In the genomic region with DNA sequence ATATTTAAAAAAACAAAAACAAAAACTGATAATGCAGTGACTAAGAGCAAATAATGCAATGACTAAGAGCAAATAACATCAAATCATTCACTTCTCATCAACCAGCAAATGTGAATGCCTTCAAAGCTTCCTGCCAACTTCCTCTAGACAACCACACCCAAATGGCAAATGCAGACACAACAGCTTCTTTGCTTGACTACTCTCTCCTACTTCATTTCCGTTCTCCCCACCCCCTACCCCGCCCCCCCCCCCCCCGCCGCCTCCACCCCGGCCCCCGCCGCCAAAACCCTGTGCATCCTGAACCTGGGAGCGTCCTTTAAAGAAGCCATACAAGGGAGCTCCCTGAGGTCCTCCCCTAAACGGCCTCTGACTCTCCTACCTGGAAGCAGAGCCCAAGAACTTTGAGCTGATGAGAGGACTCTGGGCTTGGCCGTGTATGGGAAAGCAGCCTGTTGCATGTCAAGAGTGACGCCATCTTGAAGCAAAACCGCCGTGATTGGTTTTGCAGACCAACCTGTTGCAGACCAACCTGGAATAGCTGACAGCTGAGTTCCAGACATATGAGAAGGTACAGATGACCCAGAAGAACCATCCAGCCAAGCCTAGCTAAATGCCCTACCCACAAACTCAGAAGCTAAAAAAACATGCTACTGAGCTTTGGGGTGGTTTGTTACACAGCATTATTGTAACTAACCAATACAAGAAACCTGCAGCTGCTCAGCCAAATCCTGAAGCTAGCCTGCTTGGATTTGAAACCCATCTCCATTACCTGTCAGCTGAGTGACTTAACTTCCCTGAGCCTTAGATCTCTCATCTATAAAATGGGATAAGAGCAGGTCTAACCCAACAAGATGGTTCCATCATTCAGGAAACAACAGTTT, we compare ENCODE assay signal across 10 cellular contexts. TPM values are rescaled to one million over a fixed set of nuclear protein-coding genes. Genes with fewer than 3 reads are reported as not detected.
DNase-seq lines count a peak whose midpoint lies in the region; ATAC-seq, FAIRE-seq and TF ChIP-seq lines count a peak whose summit lies in the region.
"Had no signal": no experiment of that assay in that cellular context is flagged by ENCODE, and none has a peak within 500 bp of the region (broad histone marks: within the 10 kb centered on the region; RNA-seq: fewer than 3 reads in every experiment).

No MANE protein-coding gene starts in this region.

- H3K4me3 ChIP-seq in Peyer's patch = no peak overlapping the region
- H3K4me3 ChIP-seq in tibial nerve = no peak overlapping the region
- H3K4me3 ChIP-seq in dorsolateral prefrontal cortex = no peak overlapping the region

- WGBS in tibial nerve, 2 donors = 63 to 67% methylated on average over 12 to 13 of the region's 13 CpGs

- H3K9me3 ChIP-seq in Peyer's patch (no peaks in the 10 kb centered on the region), tibial nerve (no peaks in the 10 kb centered on the region)

- no peaks in the 10 kb centered on the region for H3K27me3 Mint-ChIP-seq in activated naive CD8-positive, alpha-beta T cell treated with anti-CD3 and anti-CD28 coated beads, Interleukin-2, amount 10 ng/mL, durations not matched to agents 7 days and 5 days
- H3K27me3 Mint-ChIP-seq in natural killer cell treated with Interleukin-12 subunit alpha and Interleukin-12 subunit beta and Interleukin-15 and Interleukin-18, amount 100 ng/mL, for 72 hours = no peaks in the 10 kb centered on the region

- H3K36me3 Mint-ChIP-seq in activated naive CD8-positive, alpha-beta T cell treated with anti-CD3 and anti-CD28 coated beads, Interleukin-2, amount 10 ng/mL, durations not matched to agents 7 days and 5 days = no peaks in the 10 kb centered on the region
- H3K36me3 Mint-ChIP-seq in natural killer cell treated with Interleukin-12 subunit alpha and Interleukin-12 subunit beta and Interleukin-15 and Interleukin-18, amount 100 ng/mL, for 72 hours = no peaks in the 10 kb centered on the region

- peaks cover 1% of the 10 kb centered on the region for H3K9me3 Mint-ChIP-seq in activated naive CD8-positive, alpha-beta T cell treated with anti-CD3 and anti-CD28 coated beads, Interleukin-2, amount 10 ng/mL, durations not matched to agents 7 days and 5 days
- H3K9me3 Mint-ChIP-seq in natural killer cell treated with Interleukin-12 subunit alpha and Interleukin-12 subunit beta and Interleukin-15 and Interleukin-18, amount 100 ng/mL, for 72 hours = no peaks in the 10 kb centered on the region

- H3K4me1 ChIP-seq in Peyer's patch (peaks cover 0 to 17% (median 9%) of the 10 kb centered on the region in 4 donors), tibial nerve (peaks cover 0 to 6% (median 0%) of the 10 kb centered on the region in 4 donors)

- TF ChIP-seq POLR2A in Peyer's patch (IDR thresholded peaks at IDR 0.05) (no peak), tibial nerve (IDR thresholded peaks at IDR 0.05) (no peak)

- ATAC-seq in activated naive CD8-positive, alpha-beta T cell treated with anti-CD3 and anti-CD28 coated beads, Interleukin-2, amount 10 ng/mL, durations not matched to agents 7 days and 5 days (ENCODE audit: low read depth) = peak; percentile 85
- ATAC-seq in natural killer cell treated with Interleukin-12 subunit alpha and Interleukin-12 subunit beta and Interleukin-15 and Interleukin-18, amount 100 ng/mL, for 72 hours = peak in 1 of 2 donors; percentile 73

- no peak for TF ChIP-seq CTCF in Peyer's patch (IDR thresholded peaks at IDR 0.05)
- no peak for TF ChIP-seq CTCF in tibial nerve (IDR thresholded peaks at IDR 0.05)
- no peak for TF ChIP-seq CTCF in dorsolateral prefrontal cortex (IDR thresholded peaks at IDR 0.05 in 54 of 56, conservative IDR thresholded peaks at IDR 0.05 in 2 of 56; ENCODE audit: low read depth in 1 of 56, partially characterized antibody in 56 of 56)

- FAIRE-seq in GM19239 (lab: Jason Lieb, UNC) = no peak
- FAIRE-seq: H1 had no signal

- DNase-seq in H4 (ENCODE audit: low spot score) = peak; percentile 65
- peak in 2 of 3 donors; percentile 26 to 50 for DNase-seq in Peyer's patch
- peak; percentile 46 for DNase-seq in activated naive CD8-positive, alpha-beta T cell treated with anti-CD3 and anti-CD28 coated beads, Interleukin-2, amount 10 ng/mL, durations not matched to agents 7 days and 5 days
- DNase-seq in natural killer cell treated with Interleukin-12 subunit alpha and Interleukin-12 subunit beta and Interleukin-15 and Interleukin-18, amount 100 ng/mL, for 72 hours (ENCODE audit: low spot score) = no peak
- DNase-seq in GM19239 (ENCODE audit: insufficient read length, low spot score) = no peak
- no peak for DNase-seq in tibial nerve (ENCODE audit: low spot score in 2 of 2)
- DNase-seq in dorsolateral prefrontal cortex = no peak

- H3K4me1 Mint-ChIP-seq in activated naive CD8-positive, alpha-beta T cell treated with anti-CD3 and anti-CD28 coated beads, Interleukin-2, amount 10 ng/mL, durations not matched to agents 7 days and 5 days = peaks cover 19% of the 10 kb centered on the region
- H3K4me1 Mint-ChIP-seq in natural killer cell treated with Interleukin-12 subunit alpha and Interleukin-12 subunit beta and Interleukin-15 and Interleukin-18, amount 100 ng/mL, for 72 hours (ENCODE audit: low read depth in 2 of 2) = peaks cover 23 to 34% of the 10 kb centered on the region in 2 donors

- H3K27ac ChIP-seq in Peyer's patch (peak overlapping the region in 3 of 4 donors; percentile 5 to 44 (median 6)), tibial nerve (no peak overlapping the region), dorsolateral prefrontal cortex (no peak overlapping the region)

- H3K4me3 Mint-ChIP-seq in activated naive CD8-positive, alpha-beta T cell treated with anti-CD3 and anti-CD28 coated beads, Interleukin-2, amount 10 ng/mL, durations not matched to agents 7 days and 5 days = peak overlapping the region; percentile 29
- H3K4me3 Mint-ChIP-seq in natural killer cell treated with Interleukin-12 subunit alpha and Interleukin-12 subunit beta and Interleukin-15 and Interleukin-18, amount 100 ng/mL, for 72 hours = peak overlapping the region; percentile 26

- intact Hi-C loops in dorsolateral prefrontal cortex (cut with DNase I) = loop anchor here in 1 of 2 donors (10.0 kb wide), 1 partner anchor 215 kb away; no protein-coding TSS in a partner anchor

- POLR2A ChIA-PET in activated naive CD8-positive, alpha-beta T cell treated with anti-CD3 and anti-CD28 coated beads, Interleukin-2, amount 10 ng/mL, durations not matched to agents 7 days and 5 days (lab: Charles Lee) = interaction anchor here (0.6 to 2.6 kb wide), 7 partner anchors 24 to 315 kb away, joined by 3 to 19 read pairs (median 8); partner anchors contain the start of genes ETHE1, PHLDB3, SMG9 and ZNF575

- H3K36me3 ChIP-seq in Peyer's patch (no peaks in the 10 kb centered on the region), tibial nerve (no peaks in the 10 kb centered on the region)

- TF ChIP-seq EP300 in tibial nerve (IDR thresholded peaks at IDR 0.05) = no peak

- H3K27me3 ChIP-seq in Peyer's patch = no peaks in the 10 kb centered on the region
- H3K27me3 ChIP-seq in tibial nerve = no peaks in the 10 kb centered on the region
- H3K27me3 ChIP-seq in dorsolateral prefrontal cortex = peaks cover 0 to 3% (median 0%) of the 10 kb centered on the region in 45 donors

- H3K27ac Mint-ChIP-seq in activated naive CD8-positive, alpha-beta T cell treated with anti-CD3 and anti-CD28 coated beads, Interleukin-2, amount 10 ng/mL, durations not matched to agents 7 days and 5 days = peak overlapping the region; percentile 77
- H3K27ac Mint-ChIP-seq in natural killer cell treated with Interleukin-12 subunit alpha and Interleukin-12 subunit beta and Interleukin-15 and Interleukin-18, amount 100 ng/mL, for 72 hours = peak overlapping the region in 1 of 2 donors; percentile 54

RNA-seq across cellular contexts. Expression of gene TEX101, which starts 24.7 kb away (rescaled TPM):
- not detected in 2 replicates for total RNA-seq in H4 (2014; rRNA removed; shearing (Covaris generic))
- total RNA-seq in Peyer's patch (not detected), tibial nerve (not detected), dorsolateral prefrontal cortex (under 1 TPM in 9 of 120 experiments, not detected in 111; 0.43 to 0.82 (median 0.50) TPM)
- total RNA-seq in activated naive CD8-positive, alpha-beta T cell treated with anti-CD3 and anti-CD28 coated beads, Interleukin-2, amount 10 ng/mL, durations not matched to agents 7 days and 5 days = not detected
- not detected for total RNA-seq in natural killer cell treated with Interleukin-12 subunit alpha and Interleukin-12 subunit beta and Interleukin-15 and Interleukin-18, amount 100 ng/mL, for 72 hours
- total RNA-seq: fibroblast of villous mesenchyme, H1, SK-MEL-5 had no signal

RNA-seq across cellular contexts. Expression of gene LYPD3, which starts 26.0 kb away (rescaled TPM):
- total RNA-seq in H4 (2014; rRNA removed; shearing (Covaris generic)) = 0.17 and 0.29 TPM in 2 replicates
- total RNA-seq in Peyer's patch (under 1 TPM in 1 of 4 donors, not detected in 3; 0.67 TPM), tibial nerve (under 1 TPM in 2 of 4 donors, not detected in 2; 0.42 to 0.44 TPM), dorsolateral prefrontal cortex (1 to 10 TPM in 7 of 120 experiments, under 1 TPM in 63, not detected in 50; 0.26 to 2.0 (median 0.53) TPM)
- total RNA-seq in activated naive CD8-positive, alpha-beta T cell treated with anti-CD3 and anti-CD28 coated beads, Interleukin-2, amount 10 ng/mL, durations not matched to agents 7 days and 5 days = 1 to 10 TPM; 1.2 to 1.8 TPM
- total RNA-seq in natural killer cell treated with Interleukin-12 subunit alpha and Interleukin-12 subunit beta and Interleukin-15 and Interleukin-18, amount 100 ng/mL, for 72 hours = not detected

Comparison
In these comparisons a context has a peak if more than half of its experiments do, and no peak if none do; other contexts are left out.
1. DNase-seq: peak in H4 (single experiment), Peyer's patch (2 of 3) and activated naive CD8-positive, alpha-beta T cell treated with anti-CD3 and anti-CD28 coated beads, Interleukin-2, amount 10 ng/mL, durations not matched to agents 7 days and 5 days (single experiment); none in natural killer cell treated with Interleukin-12 subunit alpha and Interleukin-12 subunit beta and Interleukin-15 and Interleukin-18, amount 100 ng/mL, for 72 hours (single experiment), GM19239 (single experiment), tibial nerve (0 of 2) and dorsolateral prefrontal cortex (0 of 10).
2. H3K27ac ChIP-seq: peak in Peyer's patch (3 of 4); none in tibial nerve (0 of 4) and dorsolateral prefrontal cortex (0 of 59).